ENCODE assay signal across 1 cellular context in the genomic region with DNA sequence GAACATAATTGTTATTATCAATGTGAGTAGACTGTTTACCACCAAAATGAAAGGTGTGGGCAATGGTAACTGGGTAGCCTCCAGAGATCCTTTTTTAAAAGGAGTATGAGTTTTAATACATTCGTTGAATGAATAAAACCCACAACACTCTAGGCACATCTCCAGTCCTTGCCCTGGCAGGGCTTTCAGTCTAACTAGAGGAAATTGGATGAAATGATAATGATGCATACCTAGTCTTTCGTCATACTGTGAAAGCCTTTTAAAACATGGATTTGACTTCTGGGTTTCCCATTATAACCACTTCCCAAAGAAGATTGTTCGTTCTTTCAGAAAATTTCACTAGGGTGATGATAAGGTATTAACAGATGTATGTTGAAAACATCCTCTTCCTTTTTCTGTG.
TF ChIP-seq lines count a peak whose summit lies in the region.

No MANE protein-coding gene starts in this region.

TF ChIP-seq in WTC11, 78 proteins besides CTCF, POLR2A, EP300 and RAD21 (continued from another document):
- TF ChIP-seq, protein P1, sequence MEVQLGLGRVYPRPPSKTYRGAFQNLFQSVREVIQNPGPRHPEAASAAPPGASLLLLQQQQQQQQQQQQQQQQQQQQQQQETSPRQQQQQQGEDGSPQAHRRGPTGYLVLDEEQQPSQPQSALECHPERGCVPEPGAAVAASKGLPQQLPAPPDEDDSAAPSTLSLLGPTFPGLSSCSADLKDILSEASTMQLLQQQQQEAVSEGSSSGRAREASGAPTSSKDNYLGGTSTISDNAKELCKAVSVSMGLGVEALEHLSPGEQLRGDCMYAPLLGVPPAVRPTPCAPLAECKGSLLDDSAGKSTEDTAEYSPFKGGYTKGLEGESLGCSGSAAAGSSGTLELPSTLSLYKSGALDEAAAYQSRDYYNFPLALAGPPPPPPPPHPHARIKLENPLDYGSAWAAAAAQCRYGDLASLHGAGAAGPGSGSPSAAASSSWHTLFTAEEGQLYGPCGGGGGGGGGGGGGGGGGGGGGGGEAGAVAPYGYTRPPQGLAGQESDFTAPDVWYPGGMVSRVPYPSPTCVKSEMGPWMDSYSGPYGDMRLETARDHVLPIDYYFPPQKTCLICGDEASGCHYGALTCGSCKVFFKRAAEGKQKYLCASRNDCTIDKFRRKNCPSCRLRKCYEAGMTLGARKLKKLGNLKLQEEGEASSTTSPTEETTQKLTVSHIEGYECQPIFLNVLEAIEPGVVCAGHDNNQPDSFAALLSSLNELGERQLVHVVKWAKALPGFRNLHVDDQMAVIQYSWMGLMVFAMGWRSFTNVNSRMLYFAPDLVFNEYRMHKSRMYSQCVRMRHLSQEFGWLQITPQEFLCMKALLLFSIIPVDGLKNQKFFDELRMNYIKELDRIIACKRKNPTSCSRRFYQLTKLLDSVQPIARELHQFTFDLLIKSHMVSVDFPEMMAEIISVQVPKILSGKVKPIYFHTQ (CRISPR knock-in tag; IDR thresholded peaks at IDR 0.05) = no peak
- TF ChIP-seq CBFB (CRISPR knock-in tag; IDR thresholded peaks at IDR 0.05; ENCODE audit: low read depth) (no peak), ESRRA (CRISPR knock-in tag; IDR thresholded peaks at IDR 0.05; ENCODE audit: borderline replicate concordance) (no peak), NR1H2 (CRISPR knock-in tag; IDR thresholded peaks at IDR 0.05) (no peak), NFATC4 (CRISPR knock-in tag; IDR thresholded peaks at IDR 0.05) (no peak), SMAD3 (CRISPR knock-in tag; IDR thresholded peaks at IDR 0.05; ENCODE audit: borderline replicate concordance) (no peak)
- TF ChIP-seq, protein P2, sequence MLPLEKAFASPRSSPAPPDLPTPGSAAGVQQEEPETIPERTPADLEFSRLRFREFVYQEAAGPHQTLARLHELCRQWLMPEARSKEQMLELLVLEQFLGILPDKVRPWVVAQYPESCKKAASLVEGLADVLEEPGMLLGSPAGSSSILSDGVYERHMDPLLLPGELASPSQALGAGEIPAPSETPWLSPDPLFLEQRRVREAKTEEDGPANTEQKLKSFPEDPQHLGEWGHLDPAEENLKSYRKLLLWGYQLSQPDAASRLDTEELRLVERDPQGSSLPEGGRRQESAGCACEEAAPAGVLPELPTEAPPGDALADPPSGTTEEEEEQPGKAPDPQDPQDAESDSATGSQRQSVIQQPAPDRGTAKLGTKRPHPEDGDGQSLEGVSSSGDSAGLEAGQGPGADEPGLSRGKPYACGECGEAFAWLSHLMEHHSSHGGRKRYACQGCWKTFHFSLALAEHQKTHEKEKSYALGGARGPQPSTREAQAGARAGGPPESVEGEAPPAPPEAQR (CRISPR knock-in tag; IDR thresholded peaks at IDR 0.05) = no peak
- TF ChIP-seq, protein P3, sequence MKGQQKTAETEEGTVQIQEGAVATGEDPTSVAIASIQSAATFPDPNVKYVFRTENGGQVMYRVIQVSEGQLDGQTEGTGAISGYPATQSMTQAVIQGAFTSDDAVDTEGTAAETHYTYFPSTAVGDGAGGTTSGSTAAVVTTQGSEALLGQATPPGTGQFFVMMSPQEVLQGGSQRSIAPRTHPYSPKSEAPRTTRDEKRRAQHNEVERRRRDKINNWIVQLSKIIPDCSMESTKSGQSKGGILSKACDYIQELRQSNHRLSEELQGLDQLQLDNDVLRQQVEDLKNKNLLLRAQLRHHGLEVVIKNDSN (CRISPR knock-in tag; IDR thresholded peaks at IDR 0.05) = no peak
TF ChIP-seq in WTC11: peak in this region for 0.
